In the genomic region with DNA sequence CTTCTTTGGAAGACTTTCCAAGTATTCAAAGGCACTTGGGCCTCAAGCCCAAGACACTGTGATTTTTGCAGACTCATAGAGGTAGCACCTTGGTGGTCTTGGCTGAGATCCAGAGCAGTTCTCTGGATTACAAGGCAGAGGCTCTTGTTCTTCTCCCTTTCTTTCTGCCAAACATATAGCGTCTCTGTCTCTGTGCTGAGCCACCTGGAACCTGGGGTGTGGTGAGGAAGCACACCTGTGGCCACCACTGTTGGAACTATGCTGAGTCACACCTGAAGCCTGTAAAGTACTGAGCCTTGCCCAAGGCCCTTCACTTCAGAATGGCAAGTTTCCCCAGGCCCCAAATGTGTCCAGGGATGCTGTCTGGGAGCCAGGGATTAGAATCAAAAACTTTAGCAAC, we compare ENCODE assay signal across 25 cellular contexts.
A peak's percentile ranks its signal among the peaks of the same experiment; 100 is the strongest.
DNase-seq lines count a peak whose midpoint lies in the region; FAIRE-seq and TF ChIP-seq lines count a peak whose summit lies in the region.
"Had no signal": no experiment of that assay in that cellular context is flagged by ENCODE, and none has a peak within 500 bp of the region (broad histone marks: within the 10 kb centered on the region; RNA-seq: fewer than 3 reads in every experiment).

No MANE protein-coding gene starts in this region.

- H3K27me3 ChIP-seq in H9 (ENCODE audit: insufficient read depth, low read length) (no peaks in the 10 kb centered on the region), keratinocyte (ENCODE audit: control insufficient read depth, extremely low read depth, insufficient read depth, low read length) (no peaks in the 10 kb centered on the region), stomach (no peaks in the 10 kb centered on the region)
- H3K27me3 ChIP-seq: neutrophil, Peyer's patch, SJSA1 had no signal

- H2AFZ ChIP-seq in H9 (ENCODE audit: low read length) (no peak overlapping the region), keratinocyte (ENCODE audit: control insufficient read depth, low read length) (peak overlapping the region; percentile 62)

- H3K27ac ChIP-seq in H9 (ENCODE audit: insufficient read length, low read depth, low read length), result no peak overlapping the region
- peak overlapping the region; percentile 53 for H3K27ac ChIP-seq in keratinocyte (ENCODE audit: control insufficient read depth, insufficient read depth, low read length)
- no peak overlapping the region for H3K27ac ChIP-seq in stomach
- H3K27ac ChIP-seq: coronary artery, neutrophil, Peyer's patch, SJSA1 had no signal

- H3K36me3 ChIP-seq in keratinocyte (ENCODE audit: control insufficient read depth in 2 of 2, extremely low read depth in 1 of 2, insufficient read depth in 2 of 2, low read length in 2 of 2) (no peaks in the 10 kb centered on the region), stomach (no peaks in the 10 kb centered on the region)
- H3K36me3 ChIP-seq: neutrophil, Peyer's patch, SJSA1 had no signal

- H3K4me2 ChIP-seq in H9 (ENCODE audit: insufficient read depth, insufficient read length, low read length) (no peak overlapping the region), keratinocyte (ENCODE audit: control insufficient read depth, extremely low read depth, insufficient read depth, low read depth, low read length) (peak overlapping the region; percentile 63)

- H3K9ac ChIP-seq in H9 (ENCODE audit: extremely low read depth, insufficient read length, low read length) (no peak overlapping the region), keratinocyte (ENCODE audit: control insufficient read depth, extremely low read depth, insufficient read depth, low read length) (peak overlapping the region; percentile 35)

- no peak overlapping the region for H4K91ac ChIP-seq in H9 (ENCODE audit: insufficient read length, low read depth, low read length)

- dilution Hi-C loops in keratinocyte (cut with MboI; ENCODE audit: extremely low pct_ligation_motif_present, low sequenced_read_pairs), result no loop called here

- no peak for TF ChIP-seq CTCF in H9 (conservative IDR thresholded peaks at IDR 0.05)
- TF ChIP-seq CTCF in keratinocyte (optimal IDR thresholded peaks at IDR 0.05 in 1 of 3, IDR thresholded peaks at IDR 0.05 in 1 of 3, conservative IDR thresholded peaks at IDR 0.05 in 1 of 3; ENCODE audit: extremely low read depth in 1 of 3, insufficient read depth in 2 of 3, low read length in 3 of 3), result no peak
- TF ChIP-seq CTCF in stomach (IDR thresholded peaks at IDR 0.05), result no peak

- peak overlapping the region in 1 of 3 experiments; percentile 19 for H3K4me3 ChIP-seq in keratinocyte (ENCODE audit: control insufficient read depth in 2 of 3, extremely low read depth in 1 of 3, insufficient read depth in 2 of 3, low read depth in 1 of 3, low read length in 3 of 3)
- H3K4me3 ChIP-seq in stomach, result no peak overlapping the region
- H3K4me3 ChIP-seq: coronary artery, Peyer's patch, SJSA1 had no signal

- H3K56ac ChIP-seq in H9 (ENCODE audit: insufficient read length, low read depth, low read length), result no peak overlapping the region

- H4K8ac ChIP-seq in H9 (replicated peaks; ENCODE audit: insufficient read length, low read depth, low read length), result no peak overlapping the region

- H3K36me3 Mint-ChIP-seq in H9 (ENCODE audit: insufficient read depth in 1 of 3, low read depth in 3 of 3), result peaks cover 6 to 29% (median 9%) of the 10 kb centered on the region in 3 experiments
- H3K36me3 Mint-ChIP-seq: CD14-positive monocyte; stimulated activated effector memory CD8-positive, alpha-beta T cell treated with anti-CD3 and anti-CD28 coated beads, Interleukin-12 subunit alpha, Interleukin-12 subunit beta, amount 100 ng/mL, for 72 hours had no signal

- H3K27me3 Mint-ChIP-seq in H9 (ENCODE audit: low read depth), result no peaks in the 10 kb centered on the region

- no peak overlapping the region for H3K4me3 Mint-ChIP-seq in H9
- H3K4me3 Mint-ChIP-seq: CD14-positive monocyte; HFFc6; stimulated activated effector memory CD8-positive, alpha-beta T cell treated with anti-CD3 and anti-CD28 coated beads, Interleukin-12 subunit alpha, Interleukin-12 subunit beta, amount 100 ng/mL, for 72 hours; T-helper 1 cell treated with Interleukin-12 subunit alpha and Interleukin-12 subunit beta and Interleukin-4 antibody, amounts not matched to agents 30 μg/mL and 1 μg/mL, for 36 hours had no signal

- 0 out of 2 replicates have a peak overlapping the region, but pooled peaks have one; percentile 31 for H3K14ac ChIP-seq in H9 (ENCODE audit: insufficient read depth, low read length)

- no peak overlapping the region for H2BK5ac ChIP-seq in H9 (ENCODE audit: insufficient read length, low read length)

- H3K4me1 ChIP-seq in H9 (ENCODE audit: insufficient read depth, low read length), result no peaks in the 10 kb centered on the region
- peaks cover 23% of the 10 kb centered on the region for H3K4me1 ChIP-seq in keratinocyte (ENCODE audit: control insufficient read depth, extremely low read depth, insufficient read depth, low read length)
- peaks cover 0 to 8% (median 4%) of the 10 kb centered on the region in 4 donors for H3K4me1 ChIP-seq in stomach
- H3K4me1 ChIP-seq: Peyer's patch, SJSA1 had no signal

- H3K79me2 ChIP-seq in H9 (ENCODE audit: insufficient read depth, low read length), result no peaks in the 10 kb centered on the region
- no peaks in the 10 kb centered on the region for H3K79me2 ChIP-seq in keratinocyte (ENCODE audit: control insufficient read depth, insufficient read depth, low read length)

- no peaks in the 10 kb centered on the region for H3K79me1 ChIP-seq in H9 (ENCODE audit: insufficient read depth, low read depth, low read length, poor library complexity, severe bottlenecking)

- no peak overlapping the region for H2AK5ac ChIP-seq in H9 (ENCODE audit: insufficient read length, low read length)

- H3K27ac Mint-ChIP-seq in H9, result peak overlapping the region in 2 of 3 experiments; percentile 30 to 80; a peak in 4 of 7 replicates
- H3K27ac Mint-ChIP-seq: CD14-positive monocyte; HFFc6; stimulated activated effector memory CD8-positive, alpha-beta T cell treated with anti-CD3 and anti-CD28 coated beads, Interleukin-12 subunit alpha, Interleukin-12 subunit beta, amount 100 ng/mL, for 72 hours; T-helper 1 cell treated with Interleukin-12 subunit alpha and Interleukin-12 subunit beta and Interleukin-4 antibody, amounts not matched to agents 30 μg/mL and 1 μg/mL, for 36 hours had no signal

- intact Hi-C loops in stomach (cut with DNase I; ENCODE audit: low total_unique reads), result no loop called here

- H2BK120ac ChIP-seq in H9 (ENCODE audit: low read depth, low read length, poor library complexity, severe bottlenecking), result no peak overlapping the region

- H4K20me1 ChIP-seq in H9 (ENCODE audit: control insufficient read depth, insufficient read depth, insufficient read length), result no peaks in the 10 kb centered on the region
- H4K20me1 ChIP-seq in keratinocyte (ENCODE audit: control insufficient read depth, extremely low read depth, insufficient read depth, low read length), result no peaks in the 10 kb centered on the region

- FAIRE-seq in keratinocyte (lab: Jason Lieb, UNC), result peak; percentile 100
- FAIRE-seq: G401.6, small intestine had no signal

- no peak overlapping the region for H2BK15ac ChIP-seq in H9 (ENCODE audit: low read depth, low read length)

- H3K9me1 ChIP-seq in keratinocyte (ENCODE audit: control insufficient read depth, extremely low read depth, insufficient read depth, low read length), result no peaks in the 10 kb centered on the region

- no peak overlapping the region for H3K18ac ChIP-seq in H9 (ENCODE audit: insufficient read length, low read depth, low read length)

- no peak overlapping the region for H2BK20ac ChIP-seq in H9 (ENCODE audit: low read depth, low read length, poor library complexity, severe bottlenecking)

- no peaks in the 10 kb centered on the region for H3K23me2 ChIP-seq in H9 (ENCODE audit: insufficient read length, low read depth, low read length, poor library complexity, severe bottlenecking)

- H2BK12ac ChIP-seq in H9 (ENCODE audit: insufficient read length, low read depth, low read length), result peak overlapping the region; percentile 73

- TF ChIP-seq EP300 in stomach (IDR thresholded peaks at IDR 0.05), result no peak

- no peak overlapping the region for H3K4ac ChIP-seq in H9 (ENCODE audit: low read depth, low read length)

- H3T11ph ChIP-seq in H9 (ENCODE audit: low read length), result no peak overlapping the region

- H3K9me3 ChIP-seq in H9 (ENCODE audit: control insufficient read depth, low read depth, low read length), result no peaks in the 10 kb centered on the region
- no peaks in the 10 kb centered on the region for H3K9me3 ChIP-seq in keratinocyte (ENCODE audit: control insufficient read depth, low read depth, low read length)
- peaks cover 0 to 20% (median 7%) of the 10 kb centered on the region in 4 donors for H3K9me3 ChIP-seq in stomach
- H3K9me3 ChIP-seq: neutrophil, SJSA1 had no signal

- no peak for DNase-seq in H9
- DNase-seq in astrocyte of the hippocampus (ENCODE audit: low read depth, low spot score), result peak; percentile 15
- no peak for DNase-seq in keratinocyte (ENCODE audit: low read depth, low spot score)
- peak; percentile 51 for DNase-seq in stomach
- no peak for DNase-seq in NCI-H446 (lab: John Stamatoyannopoulos, UW)
- no peak for DNase-seq in activated CD4-positive, alpha-beta T cell treated with anti-CD3 and anti-CD28 coated beads, Interleukin-2, amount 50 U/mL, for 48 hours
- DNase-seq in retina, result no peak
- DNase-seq in NCI-H2171 treated with DMSO at 0.1 percent for 48 hours (lab: John Stamatoyannopoulos, UW), result no peak
- DNase-seq: activated CD4-positive, alpha-beta T cell treated with anti-CD3 and anti-CD28 coated beads for 4 hours; activated naive CD4-positive, alpha-beta T cell treated with Interleukin-2 at 50 U/mL for 16 hours; activated T-cell treated with anti-CD3 and anti-CD28 coated beads, Interleukin-2, amount 50 U/mL, for 48 hours; amniotic stem cell; HFFc6; IMR-90; NCI-H1417 treated with DMSO at 0.1 percent for 48 hours; NCI-H524; Peyer's patch; small intestine had no signal

- H3K4me1 Mint-ChIP-seq in H9, result peaks cover 3% of the 10 kb centered on the region in 2 experiments
- H3K4me1 Mint-ChIP-seq: CD14-positive monocyte; stimulated activated effector memory CD8-positive, alpha-beta T cell treated with anti-CD3 and anti-CD28 coated beads, Interleukin-12 subunit alpha, Interleukin-12 subunit beta, amount 100 ng/mL, for 72 hours had no signal

- WGBS in H9 (ENCODE audit: extremely low coverage, insufficient read length, low lambda C conversion rate), result no CpG with 5 or more reads among the region's 1 CpG
- WGBS in stomach, 5 donors, result 41 to 55% (median 54%) methylated on average over 1 of the region's 1 CpG

- H4K5ac ChIP-seq in H9 (ENCODE audit: insufficient read length, low read depth, low read length), result no peak overlapping the region

- H3K9me3 Mint-ChIP-seq in H9, result peaks cover 18 to 21% of the 10 kb centered on the region in 2 experiments

- TF ChIP-seq POLR2A in stomach (IDR thresholded peaks at IDR 0.05), result no peak

- no peak overlapping the region for H3K23ac ChIP-seq in H9 (ENCODE audit: insufficient read length, low read depth, low read length)

Comparison
In these comparisons a context has a peak if more than half of its experiments do, and no peak if none do; other contexts are left out.
1. DNase-seq: peak in astrocyte of the hippocampus (single experiment) and stomach (single experiment); none in H9 (single experiment), keratinocyte (single experiment), NCI-H446 (0 of 2), activated CD4-positive, alpha-beta T cell treated with anti-CD3 and anti-CD28 coated beads, Interleukin-2, amount 50 U/mL, for 48 hours (0 of 2), retina (single experiment) and NCI-H2171 treated with DMSO at 0.1 percent for 48 hours (single experiment).